6 cellular contexts compared by ENCODE assay signal in genomic region chr9:136882947-136883283, GRCh38. TPM values are rescaled to one million over a fixed set of nuclear protein-coding genes. Genes with fewer than 3 reads are reported as not detected.
A peak's percentile ranks its signal among the peaks of the same experiment; 100 is the strongest.
DNase-seq lines count a peak whose midpoint lies in the region; ATAC-seq, FAIRE-seq and TF ChIP-seq lines count a peak whose summit lies in the region.
"Not testable (repeated sequence)": the region's sequence is repeated elsewhere in the genome, so short reads cannot be mapped to it uniquely, and the experiment has no call there.

No MANE protein-coding gene starts in this region.

- ATAC-seq in activated CD8-positive, alpha-beta memory T cell treated with anti-CD3 and anti-CD28 coated beads, Interleukin-2, amount 10 ng/mL, durations not matched to agents 7 days and 5 days; body of pancreas; HepG2: not testable (repeated sequence)

- H3K4me2 ChIP-seq in BLaER1 (peak overlapping the region; percentile 75), OCI-LY3 (ENCODE audit: low read length) (peak overlapping the region; percentile 98), HepG2 (ENCODE audit: low read depth, low read length) (peak overlapping the region; percentile 98)

- H3K27ac Mint-ChIP-seq in activated CD8-positive, alpha-beta memory T cell treated with anti-CD3 and anti-CD28 coated beads, Interleukin-2, amount 10 ng/mL, durations not matched to agents 7 days and 5 days = peak overlapping the region; percentile 88

- not testable (repeated sequence) for DNase-seq in activated CD8-positive, alpha-beta memory T cell treated with anti-CD3 and anti-CD28 coated beads, Interleukin-2, amount 10 ng/mL, durations not matched to agents 7 days and 5 days; body of pancreas; HepG2 (ENCODE audit: low spot score)

- intact Hi-C loops in body of pancreas (cut with DNase I) = not testable (repeated sequence)
- intact Hi-C loops in HepG2 (cut with micrococcal nuclease; ENCODE audit: unreplicated experiment) = loop anchor here (5.0 to 10.0 kb wide), 2 partner anchors 36 to 98 kb away; partner anchors contain the start of gene PHPT1

- not testable (repeated sequence) for H3K9me3 Mint-ChIP-seq in activated CD8-positive, alpha-beta memory T cell treated with anti-CD3 and anti-CD28 coated beads, Interleukin-2, amount 10 ng/mL, durations not matched to agents 7 days and 5 days (ENCODE audit: low read depth)

- WGBS in body of pancreas, 2 donors = 66 to 86% methylated on average over 9 of the region's 9 CpGs
- WGBS in HepG2 (ENCODE audit: low lambda C conversion rate) = 18% methylated on average over 7 of the region's 9 CpGs

- H3K27ac ChIP-seq in BLaER1 (peak overlapping the region; percentile 40; the same call in 1 of the 2 replicates), OCI-LY3 (ENCODE audit: low read length) (peak overlapping the region; percentile 65), body of pancreas (peak overlapping the region; percentile 21 to 76 (median 66)), HepG2 (ENCODE audit: extremely low read length, insufficient read depth, low read length) (peak overlapping the region; percentile 60), skeletal muscle tissue (ENCODE audit: low read depth, low read length) (peak overlapping the region; percentile 70)

- H3K4me1 Mint-ChIP-seq in activated CD8-positive, alpha-beta memory T cell treated with anti-CD3 and anti-CD28 coated beads, Interleukin-2, amount 10 ng/mL, durations not matched to agents 7 days and 5 days = peaks cover 50% of the 10 kb centered on the region

- H3K36me3 ChIP-seq in BLaER1; OCI-LY3 (replicated peaks; ENCODE audit: low read depth, low read length); body of pancreas (replicated peaks in 1 of 2; ENCODE audit: insufficient read depth in 1 of 2, low read depth in 2 of 2); HepG2 (replicated peaks in 1 of 2; ENCODE audit: control insufficient read depth in 1 of 2, insufficient read depth in 2 of 2, low read length in 2 of 2); skeletal muscle tissue (ENCODE audit: control insufficient read depth in 3 of 3, insufficient read depth in 3 of 3, low read length in 3 of 3): not testable (repeated sequence)

- TF ChIP-seq CTCF in OCI-LY3 (IDR thresholded peaks at IDR 0.05; ENCODE audit: low read depth, low read length); body of pancreas (IDR thresholded peaks at IDR 0.05); HepG2 (CRISPR knock-in tag; IDR thresholded peaks at IDR 0.05): not testable (repeated sequence)

- in situ Hi-C loops in HepG2 (cut with HindIII; ENCODE audit: extremely low pct_ligation_motif_present, low pct_unique_long_range_greater_than_20kb) = not testable (repeated sequence)

- H4K20me1 ChIP-seq in BLaER1 = peaks cover 12% of the 10 kb centered on the region
- H4K20me1 ChIP-seq in OCI-LY3 (ENCODE audit: insufficient read depth, low read length); HepG2 (ENCODE audit: insufficient read depth, low read length): not testable (repeated sequence)

- BruUV-seq in HepG2 (replicated peaks; lab: Mats Ljungman, UMichigan) = not testable (repeated sequence)

- CTCF ChIA-PET in activated CD8-positive, alpha-beta memory T cell treated with anti-CD3 and anti-CD28 coated beads, Interleukin-2, amount 10 ng/mL, durations not matched to agents 7 days and 5 days (lab: Charles Lee) = interaction anchor here (1.1 to 3.6 kb wide), 8 partner anchors 15 to 185 kb away, joined by 3 to 23 read pairs (median 4); partner anchors contain the start of genes AJM1 and FBXW5
- CTCF ChIA-PET in HepG2 (lab: Yijun Ruan, JAX; ENCODE audit: low intra/inter-chr PET ratio, low total read pairs) = not testable (repeated sequence)

- not testable (repeated sequence) for H3K9me3 ChIP-seq in BLaER1; OCI-LY3 (ENCODE audit: insufficient read depth, low read length); body of pancreas; HepG2 (ENCODE audit: low read length); skeletal muscle tissue (ENCODE audit: control insufficient read depth in 3 of 3, low read length in 3 of 3)

- not testable (repeated sequence) for TF ChIP-seq RAD21 in HepG2 (CRISPR knock-in tag; IDR thresholded peaks at IDR 0.05)

- H3K27me3 Mint-ChIP-seq in activated CD8-positive, alpha-beta memory T cell treated with anti-CD3 and anti-CD28 coated beads, Interleukin-2, amount 10 ng/mL, durations not matched to agents 7 days and 5 days = not testable (repeated sequence)

- not testable (repeated sequence) for FAIRE-seq in HepG2 (lab: Jason Lieb, UNC)

- not testable (repeated sequence) for H3K4me3 ChIP-seq in BLaER1; body of pancreas; skeletal muscle tissue (ENCODE audit: low read length in 3 of 3)
- H3K4me3 ChIP-seq in OCI-LY3 (ENCODE audit: low read length) (peak overlapping the region; percentile 76; the same call in 1 of the 2 replicates), HepG2 (replicated peaks in 1 of 3; ENCODE audit: insufficient read depth in 1 of 3, low read depth in 2 of 3, low read length in 3 of 3) (peak overlapping the region in 2 of 3 experiments; percentile 56 to 82; a peak in 4 of 6 replicates)

- not testable (repeated sequence) for H3K36me3 Mint-ChIP-seq in activated CD8-positive, alpha-beta memory T cell treated with anti-CD3 and anti-CD28 coated beads, Interleukin-2, amount 10 ng/mL, durations not matched to agents 7 days and 5 days

- not testable (repeated sequence) for H3K27me3 ChIP-seq in BLaER1; OCI-LY3 (ENCODE audit: low read depth, low read length); body of pancreas; HepG2 (ENCODE audit: control insufficient read depth in 1 of 2, insufficient read depth in 2 of 2, low read length in 2 of 2); skeletal muscle tissue (ENCODE audit: control insufficient read depth in 3 of 3, insufficient read depth in 3 of 3, low read length in 3 of 3)

- H3K4me1 ChIP-seq in BLaER1 = peaks cover 41% of the 10 kb centered on the region
- peaks cover 30% of the 10 kb centered on the region for H3K4me1 ChIP-seq in OCI-LY3 (ENCODE audit: low read length)
- H3K4me1 ChIP-seq in body of pancreas = peaks cover 38% of the 10 kb centered on the region
- H3K4me1 ChIP-seq in HepG2 (ENCODE audit: insufficient read depth, low read length) = peaks cover 56% of the 10 kb centered on the region
- peaks cover 14 to 29% (median 15%) of the 10 kb centered on the region in 3 donors for H3K4me1 ChIP-seq in skeletal muscle tissue (ENCODE audit: control insufficient read depth in 3 of 3, insufficient read depth in 3 of 3, low read length in 3 of 3)

- peaks cover 21% of the 10 kb centered on the region for H3K79me2 ChIP-seq in OCI-LY3 (ENCODE audit: low read length)
- peaks cover 12% of the 10 kb centered on the region for H3K79me2 ChIP-seq in HepG2 (ENCODE audit: insufficient read depth, low read length)

- H3K4me3 Mint-ChIP-seq in activated CD8-positive, alpha-beta memory T cell treated with anti-CD3 and anti-CD28 coated beads, Interleukin-2, amount 10 ng/mL, durations not matched to agents 7 days and 5 days = peak overlapping the region; percentile 76

- 0 out of 2 replicates have a peak overlapping the region, but pooled peaks have one; percentile 43 for H3K9ac ChIP-seq in BLaER1
- peak overlapping the region; percentile 72; the same call in 1 of the 2 replicates for H3K9ac ChIP-seq in OCI-LY3 (ENCODE audit: low read length)
- not testable (repeated sequence) for H3K9ac ChIP-seq in HepG2 (ENCODE audit: insufficient read depth, low read depth, low read length); skeletal muscle tissue (ENCODE audit: low read depth in 1 of 3, low read length in 3 of 3)

- 0 out of 2 replicates have a peak overlapping the region, but pooled peaks have one; percentile 34 for H2AFZ ChIP-seq in OCI-LY3 (ENCODE audit: low read depth, low read length)
- not testable (repeated sequence) for H2AFZ ChIP-seq in HepG2 (ENCODE audit: low read length)

- POLR2A ChIA-PET in HepG2 (lab: Yijun Ruan, JAX) = interaction anchor here (0.6 to 7.1 kb wide), 15 partner anchors 16 to 204 kb away, joined by 3 to 45 read pairs (median 6); partner anchors contain the start of genes AJM1, C8G, EDF1 and FBXW5

- not testable (repeated sequence) for TF ChIP-seq EP300 in HepG2 (IDR thresholded peaks at IDR 0.05; ENCODE audit: low read depth in 2 of 2, low read length in 2 of 2); HepG2 (CRISPR knock-in tag; IDR thresholded peaks at IDR 0.05; ENCODE audit: borderline replicate concordance)

- not testable (repeated sequence) for TF ChIP-seq POLR2A in body of pancreas (IDR thresholded peaks at IDR 0.05); HepG2 (IDR thresholded peaks at IDR 0.05; ENCODE audit: insufficient read depth in 1 of 2, low read depth in 2 of 2, low read length in 2 of 2)

RNA-seq across cellular contexts. Expression of gene TRAF2, which starts 3.4 kb away (rescaled TPM):
- 10 to 100 TPM; 58.4 to 67.6 TPM for total RNA-seq in activated CD8-positive, alpha-beta memory T cell treated with anti-CD3 and anti-CD28 coated beads, Interleukin-2, amount 10 ng/mL, durations not matched to agents 7 days and 5 days
- total RNA-seq in body of pancreas (10 to 100 TPM in 1 of 2 donors, 1 to 10 TPM in 1; 5.2 to 30.7 TPM), HepG2 (2016; rRNA removed; fragmentation: Illumina TruSeq; extraction: Trizol) (13.4 and 13.6 TPM in 2 replicates), skeletal muscle tissue (4.7 TPM)
- 2.6 and 2.9 TPM in 2 replicates for total RNA-seq in HepG2 (2016; cell fraction: cytosol; rRNA removed; fragmentation: Illumina TruSeq; extraction: Trizol; ENCODE audit: low read depth)
- total RNA-seq in HepG2 (2016; cell fraction: insoluble cytoplasmic fraction; rRNA removed; fragmentation: Illumina TruSeq; extraction: Trizol) = 12.1 and 13.9 TPM in 2 replicates
- total RNA-seq in HepG2 (2016; cell fraction: membrane; rRNA removed; fragmentation: Illumina TruSeq; extraction: Trizol) = 4.8 and 6.0 TPM in 2 replicates
- total RNA-seq in HepG2 (2016; cell fraction: nucleus; rRNA removed; fragmentation: Illumina TruSeq; extraction: Trizol) = 10.7 and 13.3 TPM in 2 replicates
- 12.4 and 15.5 TPM in 2 replicates for polyA plus RNA-seq in HepG2 (2011; rRNA removed)
- polyA plus RNA-seq in HepG2 (2011; cell fraction: cytosol; rRNA removed) = 8.6 and 12.5 TPM in 2 replicates
- 30.8 and 35.5 TPM in 2 replicates for polyA plus RNA-seq in HepG2 (2011; cell fraction: nucleus; rRNA removed)
- polyA plus RNA-seq in HepG2 (2012) = 7.0 and 8.7 TPM in 2 replicates
- 1.7 and 2.3 TPM in 2 replicates for polyA plus RNA-seq in HepG2 (2016; cell fraction: cytosol; fragmentation: Illumina TruSeq; extraction: Trizol; ENCODE audit: low read depth)
- 11.2 and 13.9 TPM in 2 replicates for polyA plus RNA-seq in HepG2 (2016; cell fraction: insoluble cytoplasmic fraction; fragmentation: Illumina TruSeq; extraction: Trizol; ENCODE audit: low read depth)
- 3.5 and 4.0 TPM in 2 replicates for polyA plus RNA-seq in HepG2 (2016; cell fraction: membrane; fragmentation: Illumina TruSeq; extraction: Trizol; ENCODE audit: low read depth)
- polyA plus RNA-seq in HepG2 (2016; cell fraction: nucleus; fragmentation: Illumina TruSeq; extraction: Trizol; ENCODE audit: insufficient read depth, low read depth) = 24.7 and 26.6 TPM in 2 replicates
- polyA minus RNA-seq in HepG2 (2011; rRNA and poly(A)+ RNA removed; ENCODE audit: low replicate concordance) = 25.6 and 44.8 TPM in 2 replicates
- polyA minus RNA-seq in HepG2 (2011; cell fraction: cytosol; rRNA and poly(A)+ RNA removed) = 10.1 and 12.2 TPM in 2 replicates
- polyA minus RNA-seq in HepG2 (2011; cell fraction: nucleus; rRNA and poly(A)+ RNA removed) = 13.0 and 15.2 TPM in 2 replicates

RNA-seq across cellular contexts. Expression of gene EDF1, which starts 16.8 kb away (rescaled TPM):
- total RNA-seq in activated CD8-positive, alpha-beta memory T cell treated with anti-CD3 and anti-CD28 coated beads, Interleukin-2, amount 10 ng/mL, durations not matched to agents 7 days and 5 days = 100 to 1,000 TPM; 283 to 360 TPM
- 100 to 1,000 TPM; 196 to 238 TPM for total RNA-seq in body of pancreas
- 379 and 474 TPM in 2 replicates for total RNA-seq in HepG2 (2016; rRNA removed; fragmentation: Illumina TruSeq; extraction: Trizol)
- total RNA-seq in HepG2 (2016; cell fraction: cytosol; rRNA removed; fragmentation: Illumina TruSeq; extraction: Trizol; ENCODE audit: low read depth) = 152 and 180 TPM in 2 replicates
- total RNA-seq in HepG2 (2016; cell fraction: insoluble cytoplasmic fraction; rRNA removed; fragmentation: Illumina TruSeq; extraction: Trizol) = 390 and 529 TPM in 2 replicates
- 186 and 193 TPM in 2 replicates for total RNA-seq in HepG2 (2016; cell fraction: membrane; rRNA removed; fragmentation: Illumina TruSeq; extraction: Trizol)
- total RNA-seq in HepG2 (2016; cell fraction: nucleus; rRNA removed; fragmentation: Illumina TruSeq; extraction: Trizol) = 157 and 160 TPM in 2 replicates
- polyA plus RNA-seq in HepG2 (2011; rRNA removed) = 235 and 269 TPM in 2 replicates
- 392 and 430 TPM in 2 replicates for polyA plus RNA-seq in HepG2 (2011; cell fraction: cytosol; rRNA removed)
- 129 and 177 TPM in 2 replicates for polyA plus RNA-seq in HepG2 (2011; cell fraction: nucleus; rRNA removed)
- 257 and 326 TPM in 2 replicates for polyA plus RNA-seq in HepG2 (2012)
- polyA plus RNA-seq in HepG2 (2016; cell fraction: cytosol; fragmentation: Illumina TruSeq; extraction: Trizol; ENCODE audit: low read depth) = 191 and 202 TPM in 2 replicates
- 553 and 620 TPM in 2 replicates for polyA plus RNA-seq in HepG2 (2016; cell fraction: insoluble cytoplasmic fraction; fragmentation: Illumina TruSeq; extraction: Trizol; ENCODE audit: low read depth)
- 198 and 200 TPM in 2 replicates for polyA plus RNA-seq in HepG2 (2016; cell fraction: membrane; fragmentation: Illumina TruSeq; extraction: Trizol; ENCODE audit: low read depth)
- polyA plus RNA-seq in HepG2 (2016; cell fraction: nucleus; fragmentation: Illumina TruSeq; extraction: Trizol; ENCODE audit: insufficient read depth, low read depth) = 307 and 322 TPM in 2 replicates
- 34.3 and 99.7 TPM in 2 replicates for polyA minus RNA-seq in HepG2 (2011; rRNA and poly(A)+ RNA removed; ENCODE audit: low replicate concordance)
- 87.8 and 91.0 TPM in 2 replicates for polyA minus RNA-seq in HepG2 (2011; cell fraction: cytosol; rRNA and poly(A)+ RNA removed)
- polyA minus RNA-seq in HepG2 (2011; cell fraction: nucleus; rRNA and poly(A)+ RNA removed) = 84.2 and 94.6 TPM in 2 replicates
- 196 TPM for total RNA-seq in skeletal muscle tissue

RNA-seq across cellular contexts. Expression of gene MAMDC4, which starts 30.8 kb away (rescaled TPM):
- 10 to 100 TPM; 13.4 to 15.5 TPM for total RNA-seq in activated CD8-positive, alpha-beta memory T cell treated with anti-CD3 and anti-CD28 coated beads, Interleukin-2, amount 10 ng/mL, durations not matched to agents 7 days and 5 days
- total RNA-seq in body of pancreas (10 to 100 TPM in 1 of 2 donors, 1 to 10 TPM in 1; 6.5 to 25.7 TPM), HepG2 (2016; rRNA removed; fragmentation: Illumina TruSeq; extraction: Trizol) (1.2 and 6.0 TPM in 2 replicates), skeletal muscle tissue (0.52 TPM)
- 1.7 and 2.2 TPM in 2 replicates for total RNA-seq in HepG2 (2016; cell fraction: cytosol; rRNA removed; fragmentation: Illumina TruSeq; extraction: Trizol; ENCODE audit: low read depth)
- total RNA-seq in HepG2 (2016; cell fraction: insoluble cytoplasmic fraction; rRNA removed; fragmentation: Illumina TruSeq; extraction: Trizol) = 1.0 and 7.5 TPM in 2 replicates
- total RNA-seq in HepG2 (2016; cell fraction: membrane; rRNA removed; fragmentation: Illumina TruSeq; extraction: Trizol) = 0.83 and 1.1 TPM in 2 replicates
- 7.7 and 10.7 TPM in 2 replicates for total RNA-seq in HepG2 (2016; cell fraction: nucleus; rRNA removed; fragmentation: Illumina TruSeq; extraction: Trizol)
- 6.8 and 7.9 TPM in 2 replicates for polyA plus RNA-seq in HepG2 (2011; rRNA removed)
- polyA plus RNA-seq in HepG2 (2011; cell fraction: cytosol; rRNA removed) = 1.2 and 2.6 TPM in 2 replicates
- polyA plus RNA-seq in HepG2 (2011; cell fraction: nucleus; rRNA removed) = 170 and 232 TPM in 2 replicates
- polyA plus RNA-seq in HepG2 (2012) = 6.5 and 6.7 TPM in 2 replicates
- 0.48 and 0.49 TPM in 2 replicates for polyA plus RNA-seq in HepG2 (2016; cell fraction: cytosol; fragmentation: Illumina TruSeq; extraction: Trizol; ENCODE audit: low read depth)
- polyA plus RNA-seq in HepG2 (2016; cell fraction: insoluble cytoplasmic fraction; fragmentation: Illumina TruSeq; extraction: Trizol; ENCODE audit: low read depth) = 1.2 and 1.3 TPM in 2 replicates
- 0.57 and 0.68 TPM in 2 replicates for polyA plus RNA-seq in HepG2 (2016; cell fraction: membrane; fragmentation: Illumina TruSeq; extraction: Trizol; ENCODE audit: low read depth)
- 32.1 and 33.9 TPM in 2 replicates for polyA plus RNA-seq in HepG2 (2016; cell fraction: nucleus; fragmentation: Illumina TruSeq; extraction: Trizol; ENCODE audit: insufficient read depth, low read depth)
- polyA minus RNA-seq in HepG2 (2011; rRNA and poly(A)+ RNA removed; ENCODE audit: low replicate concordance) = 0.96 and 2.4 TPM in 2 replicates
- 0.69 and 1.2 TPM in 2 replicates for polyA minus RNA-seq in HepG2 (2011; cell fraction: cytosol; rRNA and poly(A)+ RNA removed)
- polyA minus RNA-seq in HepG2 (2011; cell fraction: nucleus; rRNA and poly(A)+ RNA removed) = 8.8 and 10.9 TPM in 2 replicates

RNA-seq across cellular contexts. Expression of gene PHPT1, which starts 33.7 kb away (rescaled TPM):
- 100 to 1,000 TPM in 1 of 2 experiments, 10 to 100 TPM in 1; 96.8 to 116 TPM for total RNA-seq in activated CD8-positive, alpha-beta memory T cell treated with anti-CD3 and anti-CD28 coated beads, Interleukin-2, amount 10 ng/mL, durations not matched to agents 7 days and 5 days
- total RNA-seq in body of pancreas = 10 to 100 TPM; 60.6 to 65.6 TPM
- 155 and 192 TPM in 2 replicates for total RNA-seq in HepG2 (2016; rRNA removed; fragmentation: Illumina TruSeq; extraction: Trizol)
- total RNA-seq in HepG2 (2016; cell fraction: cytosol; rRNA removed; fragmentation: Illumina TruSeq; extraction: Trizol; ENCODE audit: low read depth) = 102 and 115 TPM in 2 replicates
- total RNA-seq in HepG2 (2016; cell fraction: insoluble cytoplasmic fraction; rRNA removed; fragmentation: Illumina TruSeq; extraction: Trizol) = 166 and 201 TPM in 2 replicates
- total RNA-seq in HepG2 (2016; cell fraction: membrane; rRNA removed; fragmentation: Illumina TruSeq; extraction: Trizol) = 119 and 147 TPM in 2 replicates
- 76.8 and 86.8 TPM in 2 replicates for total RNA-seq in HepG2 (2016; cell fraction: nucleus; rRNA removed; fragmentation: Illumina TruSeq; extraction: Trizol)
- polyA plus RNA-seq in HepG2 (2011; rRNA removed) = 184 and 189 TPM in 2 replicates
- polyA plus RNA-seq in HepG2 (2011; cell fraction: cytosol; rRNA removed) = 184 and 289 TPM in 2 replicates
- 352 and 483 TPM in 2 replicates for polyA plus RNA-seq in HepG2 (2011; cell fraction: nucleus; rRNA removed)
- polyA plus RNA-seq in HepG2 (2012) = 109 and 121 TPM in 2 replicates
- polyA plus RNA-seq in HepG2 (2016; cell fraction: cytosol; fragmentation: Illumina TruSeq; extraction: Trizol; ENCODE audit: low read depth) = 97.4 and 122 TPM in 2 replicates
- 136 and 146 TPM in 2 replicates for polyA plus RNA-seq in HepG2 (2016; cell fraction: insoluble cytoplasmic fraction; fragmentation: Illumina TruSeq; extraction: Trizol; ENCODE audit: low read depth)
- 95.2 and 109 TPM in 2 replicates for polyA plus RNA-seq in HepG2 (2016; cell fraction: membrane; fragmentation: Illumina TruSeq; extraction: Trizol; ENCODE audit: low read depth)
- polyA plus RNA-seq in HepG2 (2016; cell fraction: nucleus; fragmentation: Illumina TruSeq; extraction: Trizol; ENCODE audit: insufficient read depth, low read depth) = 167 and 176 TPM in 2 replicates
- 32.0 and 34.3 TPM in 2 replicates for polyA minus RNA-seq in HepG2 (2011; rRNA and poly(A)+ RNA removed; ENCODE audit: low replicate concordance)
- polyA minus RNA-seq in HepG2 (2011; cell fraction: cytosol; rRNA and poly(A)+ RNA removed) = 21.5 and 26.7 TPM in 2 replicates
- polyA minus RNA-seq in HepG2 (2011; cell fraction: nucleus; rRNA and poly(A)+ RNA removed) = 33.4 and 39.9 TPM in 2 replicates
- 109 TPM for total RNA-seq in skeletal muscle tissue

RNA-seq across cellular contexts. Expression of gene AJM1, which starts 40.6 kb away (rescaled TPM):
- total RNA-seq in activated CD8-positive, alpha-beta memory T cell treated with anti-CD3 and anti-CD28 coated beads, Interleukin-2, amount 10 ng/mL, durations not matched to agents 7 days and 5 days = 1 to 10 TPM; 3.9 to 4.4 TPM
- 10 to 100 TPM in 1 of 2 donors, 1 to 10 TPM in 1; 5.2 to 13.2 TPM for total RNA-seq in body of pancreas
- total RNA-seq in HepG2 (2016; rRNA removed; fragmentation: Illumina TruSeq; extraction: Trizol) = 0.48 and 1.1 TPM in 2 replicates
- 0.61 and 0.71 TPM in 2 replicates for total RNA-seq in HepG2 (2016; cell fraction: cytosol; rRNA removed; fragmentation: Illumina TruSeq; extraction: Trizol; ENCODE audit: low read depth)
- 0.30 and 1.00 TPM in 2 replicates for total RNA-seq in HepG2 (2016; cell fraction: insoluble cytoplasmic fraction; rRNA removed; fragmentation: Illumina TruSeq; extraction: Trizol)
- 0.59 and 0.90 TPM in 2 replicates for total RNA-seq in HepG2 (2016; cell fraction: membrane; rRNA removed; fragmentation: Illumina TruSeq; extraction: Trizol)
- total RNA-seq in HepG2 (2016; cell fraction: nucleus; rRNA removed; fragmentation: Illumina TruSeq; extraction: Trizol) = 1.0 TPM in 2 replicates
- polyA plus RNA-seq in HepG2 (2011; rRNA removed) = 1.2 and 1.4 TPM in 2 replicates
- 0.45 and 0.97 TPM in 2 replicates for polyA plus RNA-seq in HepG2 (2011; cell fraction: cytosol; rRNA removed)
- polyA plus RNA-seq in HepG2 (2011; cell fraction: nucleus; rRNA removed) = 22.1 and 27.9 TPM in 2 replicates
- 2.2 TPM in 2 replicates for polyA plus RNA-seq in HepG2 (2012)
- 0.40 and 0.78 TPM in 2 replicates for polyA plus RNA-seq in HepG2 (2016; cell fraction: cytosol; fragmentation: Illumina TruSeq; extraction: Trizol; ENCODE audit: low read depth)
- polyA plus RNA-seq in HepG2 (2016; cell fraction: insoluble cytoplasmic fraction; fragmentation: Illumina TruSeq; extraction: Trizol; ENCODE audit: low read depth) = 0.61 and 0.74 TPM in 2 replicates
- 0.52 and 0.76 TPM in 2 replicates for polyA plus RNA-seq in HepG2 (2016; cell fraction: membrane; fragmentation: Illumina TruSeq; extraction: Trizol; ENCODE audit: low read depth)
- polyA plus RNA-seq in HepG2 (2016; cell fraction: nucleus; fragmentation: Illumina TruSeq; extraction: Trizol; ENCODE audit: insufficient read depth, low read depth) = 4.1 and 4.6 TPM in 2 replicates
- 0.77 and 1.1 TPM in 2 replicates for polyA minus RNA-seq in HepG2 (2011; rRNA and poly(A)+ RNA removed; ENCODE audit: low replicate concordance)
- polyA minus RNA-seq in HepG2 (2011; cell fraction: cytosol; rRNA and poly(A)+ RNA removed) = 1.5 and 1.8 TPM in 2 replicates
- 3.0 and 3.3 TPM in 2 replicates for polyA minus RNA-seq in HepG2 (2011; cell fraction: nucleus; rRNA and poly(A)+ RNA removed)
- total RNA-seq in skeletal muscle tissue = 0.52 TPM
